Comparison of ENCODE assay signal across 4 cellular contexts in genomic region chr6:24765968-24766367, GRCh38. TPM values are rescaled to one million over a fixed set of nuclear protein-coding genes. Genes with fewer than 3 reads are reported as not detected.
"Had no signal": no experiment of that assay in that cellular context is flagged by ENCODE, and none has a peak within 500 bp of the region (broad histone marks: within the 10 kb centered on the region; RNA-seq: fewer than 3 reads in every experiment).

No MANE protein-coding gene starts in this region.

RNA-seq across cellular contexts. Expression of gene ARMH2, which starts 32.7 kb away (rescaled TPM):
- total RNA-seq: LHCN-M2, M059J, MCF 10A, NCI-H460 had no signal
